In the genomic region with DNA sequence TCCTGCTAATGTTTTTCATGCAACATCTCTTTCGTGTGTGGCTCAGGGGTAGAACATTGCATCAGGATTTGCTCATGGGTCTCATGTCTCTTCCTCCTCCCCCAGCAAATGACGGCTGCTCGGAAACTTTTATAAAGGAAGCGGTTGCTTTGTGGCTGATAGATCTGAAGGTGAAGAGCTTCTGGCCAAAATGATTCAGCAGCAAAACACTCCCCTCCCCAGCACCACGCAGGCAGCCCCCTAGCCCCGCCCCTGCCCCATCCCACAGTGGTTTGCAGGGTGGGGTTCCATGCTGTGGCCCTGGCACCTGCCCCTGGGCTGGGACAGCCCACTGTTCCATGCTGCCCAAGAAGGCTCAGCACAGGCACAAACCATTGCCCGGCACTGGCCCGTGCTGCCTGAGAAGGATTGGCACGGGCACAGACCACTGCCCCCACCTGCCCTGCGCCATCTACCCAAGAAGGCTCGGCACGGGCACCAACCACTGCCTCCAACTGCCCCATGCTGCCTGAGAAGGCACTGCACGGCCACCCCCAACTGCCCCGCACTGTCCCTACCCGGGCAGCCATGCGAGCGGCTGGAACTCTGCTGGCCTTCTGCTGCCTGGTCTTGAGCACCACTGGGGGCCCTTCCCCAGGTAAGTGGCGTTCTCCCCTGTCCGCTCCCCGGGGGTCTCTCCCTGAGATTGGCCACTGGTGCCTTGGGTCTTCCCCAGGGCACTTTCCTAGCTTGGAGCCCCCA, we compare ENCODE assay signal across 1 cellular context.
TF ChIP-seq lines count a peak whose summit lies in the region.

A gene with protein sequence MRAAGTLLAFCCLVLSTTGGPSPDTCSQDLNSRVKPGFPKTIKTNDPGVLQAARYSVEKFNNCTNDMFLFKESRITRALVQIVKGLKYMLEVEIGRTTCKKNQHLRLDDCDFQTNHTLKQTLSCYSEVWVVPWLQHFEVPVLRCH (plus strand): TSS at position 331 of the 741 bp plus-strand sequence. CDS start 237 bp downstream, at position 568.

TF ChIP-seq in IMR-90, 13 proteins besides CTCF, POLR2A, EP300 and RAD21:
- TF ChIP-seq BHLHE40 (IDR thresholded peaks at IDR 0.05; ENCODE audit: low read depth, low read length) = no peak
- TF ChIP-seq, protein P1, sequence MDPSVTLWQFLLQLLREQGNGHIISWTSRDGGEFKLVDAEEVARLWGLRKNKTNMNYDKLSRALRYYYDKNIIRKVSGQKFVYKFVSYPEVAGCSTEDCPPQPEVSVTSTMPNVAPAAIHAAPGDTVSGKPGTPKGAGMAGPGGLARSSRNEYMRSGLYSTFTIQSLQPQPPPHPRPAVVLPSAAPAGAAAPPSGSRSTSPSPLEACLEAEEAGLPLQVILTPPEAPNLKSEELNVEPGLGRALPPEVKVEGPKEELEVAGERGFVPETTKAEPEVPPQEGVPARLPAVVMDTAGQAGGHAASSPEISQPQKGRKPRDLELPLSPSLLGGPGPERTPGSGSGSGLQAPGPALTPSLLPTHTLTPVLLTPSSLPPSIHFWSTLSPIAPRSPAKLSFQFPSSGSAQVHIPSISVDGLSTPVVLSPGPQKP (IDR thresholded peaks at IDR 0.05; ENCODE audit: borderline replicate concordance, low read depth, low read length) = no peak
- TF ChIP-seq FOS (IDR thresholded peaks at IDR 0.05; ENCODE audit: low read depth, low read length) = no peak
- no peak for TF ChIP-seq NFE2L2 (IDR thresholded peaks at IDR 0.05; ENCODE audit: low read depth, low read length)
- TF ChIP-seq RFX5 (IDR thresholded peaks at IDR 0.05; ENCODE audit: low read depth, low read length) = no peak
- TF ChIP-seq MAZ (IDR thresholded peaks at IDR 0.05; ENCODE audit: borderline replicate concordance, low read depth, low read length) = no peak
- TF ChIP-seq CHD1 (IDR thresholded peaks at IDR 0.05; ENCODE audit: low read depth, low read length) = no peak
- TF ChIP-seq SMC3 (IDR thresholded peaks at IDR 0.05; ENCODE audit: low read depth, low read length) = no peak
- TF ChIP-seq RCOR1 (IDR thresholded peaks at IDR 0.05; ENCODE audit: insufficient replicate concordance, low read length) = no peak
- no peak for TF ChIP-seq CEBPB (IDR thresholded peaks at IDR 0.05; ENCODE audit: low read depth, low read length)
- TF ChIP-seq MAFK (IDR thresholded peaks at IDR 0.05; ENCODE audit: low read depth, low read length) = no peak
- TF ChIP-seq, protein P2, sequence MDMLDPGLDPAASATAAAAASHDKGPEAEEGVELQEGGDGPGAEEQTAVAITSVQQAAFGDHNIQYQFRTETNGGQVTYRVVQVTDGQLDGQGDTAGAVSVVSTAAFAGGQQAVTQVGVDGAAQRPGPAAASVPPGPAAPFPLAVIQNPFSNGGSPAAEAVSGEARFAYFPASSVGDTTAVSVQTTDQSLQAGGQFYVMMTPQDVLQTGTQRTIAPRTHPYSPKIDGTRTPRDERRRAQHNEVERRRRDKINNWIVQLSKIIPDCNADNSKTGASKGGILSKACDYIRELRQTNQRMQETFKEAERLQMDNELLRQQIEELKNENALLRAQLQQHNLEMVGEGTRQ (IDR thresholded peaks at IDR 0.05; ENCODE audit: low read depth, low read length) = no peak
- TF ChIP-seq MXI1 (IDR thresholded peaks at IDR 0.05; ENCODE audit: borderline replicate concordance, low read depth, low read length) = no peak
TF ChIP-seq in IMR-90: peak in this region for 0.
